ENCODE assay signal across 8 cellular contexts in genomic region chr12:219891-220352, GRCh38. TPM values are rescaled to one million over a fixed set of nuclear protein-coding genes. Genes with fewer than 3 reads are reported as not detected.
DNase-seq lines count a peak whose midpoint lies in the region; ATAC-seq lines count a peak whose summit lies in the region.

No MANE protein-coding gene starts in this region.

- DNase-seq in CD4-positive, CD25-positive, alpha-beta regulatory T cell, result peak; percentile 6 to 71 (median 23)
- DNase-seq in NCI-H1092 (lab: John Stamatoyannopoulos, UW) (peak; percentile 74), T-helper 1 cell (peak in 3 of 5 donors; percentile 8 to 66 (median 13)), brain pericyte (ENCODE audit: low read depth, low spot score) (peak; percentile 18), kidney tubule cell (ENCODE audit: low spot score) (peak; percentile 85), NCI-H2227 treated with DMSO at 0.1 percent for 48 hours (lab: John Stamatoyannopoulos, UW) (no peak)
- DNase-seq in stimulated activated CD4-positive, alpha-beta T cell treated with anti-CD3 and anti-CD28 coated beads, Interleukin-4, amount 100 ng/mL, for 48 hours (ENCODE audit: low read depth in 2 of 2), result peak; percentile 65 to 69

- H3K27me3 ChIP-seq in CD4-positive, CD25-positive, alpha-beta regulatory T cell (ENCODE audit: control insufficient read depth, insufficient read depth, low read length), result no peaks in the 10 kb centered on the region

- no peak overlapping the region for H3K27ac Mint-ChIP-seq in CD4-positive, CD25-positive, alpha-beta regulatory T cell

- H3K36me3 Mint-ChIP-seq in CD4-positive, CD25-positive, alpha-beta regulatory T cell, result no peaks in the 10 kb centered on the region

- no peak overlapping the region for H3K27ac ChIP-seq in CD4-positive, CD25-positive, alpha-beta regulatory T cell (ENCODE audit: insufficient read depth, low read length, poor library complexity, severe bottlenecking)

- H3K36me3 ChIP-seq in CD4-positive, CD25-positive, alpha-beta regulatory T cell (ENCODE audit: control insufficient read depth, insufficient read depth, low read length), result no peaks in the 10 kb centered on the region

- H3K4me3 ChIP-seq in CD4-positive, CD25-positive, alpha-beta regulatory T cell (ENCODE audit: low read depth, low read length), result no peak overlapping the region

- H3K9me3 ChIP-seq in CD4-positive, CD25-positive, alpha-beta regulatory T cell (ENCODE audit: control insufficient read depth in 2 of 2, low read length in 2 of 2), result no peaks in the 10 kb centered on the region

- peaks cover 22% of the 10 kb centered on the region for H3K27me3 Mint-ChIP-seq in CD4-positive, CD25-positive, alpha-beta regulatory T cell

- ATAC-seq in CD4-positive, CD25-positive, alpha-beta regulatory T cell (ENCODE audit: low read depth in 2 of 2), result peak; percentile 57 to 69
- peak; percentile 70 for ATAC-seq in GM21360 (IDR thresholded peaks at IDR 0.05; ENCODE audit: unreplicated experiment)

- H3K4me3 Mint-ChIP-seq in CD4-positive, CD25-positive, alpha-beta regulatory T cell, result no peak overlapping the region

- H3K9me3 Mint-ChIP-seq in CD4-positive, CD25-positive, alpha-beta regulatory T cell, result no peaks in the 10 kb centered on the region

- H3K4me1 ChIP-seq in CD4-positive, CD25-positive, alpha-beta regulatory T cell (ENCODE audit: control insufficient read depth, insufficient read depth, low read length, poor library complexity, severe bottlenecking), result no peaks in the 10 kb centered on the region

- peaks cover 0 to 4% (median 0%) of the 10 kb centered on the region in 4 donors for H3K4me1 Mint-ChIP-seq in CD4-positive, CD25-positive, alpha-beta regulatory T cell

RNA-seq across cellular contexts. Expression of gene SLC6A12, which starts 6.0 kb away (rescaled TPM):
- total RNA-seq in CD4-positive, CD25-positive, alpha-beta regulatory T cell, result not detected
- polyA plus RNA-seq in CD4-positive, CD25-positive, alpha-beta regulatory T cell, result not detected

RNA-seq across cellular contexts. Expression of gene SLC6A13, which starts 42.7 kb away (rescaled TPM):
- total RNA-seq in CD4-positive, CD25-positive, alpha-beta regulatory T cell, result 0.49 TPM
- polyA plus RNA-seq in CD4-positive, CD25-positive, alpha-beta regulatory T cell, result not detected
